In the genomic region with DNA sequence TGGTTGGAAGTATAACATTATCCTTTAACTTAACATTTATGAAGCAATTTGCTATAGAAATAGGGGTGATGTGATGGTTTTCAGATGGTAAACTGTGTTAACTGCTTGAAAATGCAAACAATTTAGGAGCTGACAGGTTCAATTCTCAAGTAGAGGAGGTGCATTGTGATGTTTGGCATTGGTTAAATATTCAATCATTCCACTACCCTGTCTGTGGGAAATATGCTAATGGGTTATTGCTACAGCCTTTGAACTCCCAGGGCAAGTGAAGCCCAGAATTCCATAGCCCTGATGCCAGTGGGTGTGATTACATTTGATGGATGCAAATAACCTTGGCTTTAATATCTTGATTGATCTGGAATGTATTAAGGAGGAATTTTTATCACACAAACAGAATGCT, we compare ENCODE assay signal across 15 cellular contexts.
DNase-seq lines count a peak whose midpoint lies in the region; ATAC-seq, FAIRE-seq and TF ChIP-seq lines count a peak whose summit lies in the region.
"Had no signal": no experiment of that assay in that cellular context is flagged by ENCODE, and none has a peak within 500 bp of the region (broad histone marks: within the 10 kb centered on the region; RNA-seq: fewer than 3 reads in every experiment).

No MANE protein-coding gene starts in this region.

- H3K27ac ChIP-seq in HUES64 (ENCODE audit: low read depth, low read length) (peak overlapping the region; percentile 89), thoracic aorta (peak overlapping the region; percentile 25 to 45)
- H3K27ac ChIP-seq: psoas muscle had no signal

- H3K4me1 ChIP-seq in HUES64 (ENCODE audit: insufficient read depth, low read length) (peaks cover 54% of the 10 kb centered on the region), thoracic aorta (ENCODE audit: control insufficient read depth in 1 of 2, low read depth in 2 of 2) (peaks cover 14 to 46% of the 10 kb centered on the region in 2 donors)

- TF ChIP-seq CTCF in bronchial epithelial cell (IDR thresholded peaks at IDR 0.05; ENCODE audit: insufficient read depth, low read length, severe bottlenecking) (no peak), thoracic aorta (IDR thresholded peaks at IDR 0.05) (no peak)

- DNase-seq in bronchial epithelial cell (ENCODE audit: low read depth) (peak; percentile 46), iris pigment epithelial cell (ENCODE audit: low read depth) (peak; percentile 17), thoracic aorta (ENCODE audit: low spot score) (no peak), DMS153 (lab: John Stamatoyannopoulos, UW) (no peak)
- DNase-seq in activated CD4-positive, alpha-beta T cell treated with anti-CD3 and anti-CD28 coated beads for 48 hours, result no peak
- DNase-seq: activated CD4-positive, alpha-beta T cell treated with anti-CD3 and anti-CD28 coated beads, Interleukin-2, amount 50 U/mL, for 4 hours; activated effector memory CD4-positive, alpha-beta T cell treated with anti-CD3 and anti-CD28 coated beads, Interleukin-2, amount 50 U/mL, for 16 hours; DMS79; HFFc6; KG1; NCI-H2171; psoas muscle; T-helper 17 cell had no signal

- peak overlapping the region; percentile 14; the same call in 1 of the 2 replicates for H3K9ac ChIP-seq in HUES64 (ENCODE audit: low read depth, low read length)

- H3K9me3 ChIP-seq in HUES64 (ENCODE audit: insufficient read depth, low read depth, low read length), result no peaks in the 10 kb centered on the region
- no peaks in the 10 kb centered on the region for H3K9me3 ChIP-seq in thoracic aorta
- H3K9me3 ChIP-seq: psoas muscle had no signal

- no peak for ATAC-seq in thoracic aorta (ENCODE audit: insufficient number of reproducible peaks, low FRiP score, low read depth)
- no peak for ATAC-seq in GM19023 (IDR thresholded peaks at IDR 0.05; ENCODE audit: unreplicated experiment)
- ATAC-seq: T-helper 17 cell had no signal

- H3K4me3 ChIP-seq in HUES64 (ENCODE audit: low read length), result no peak overlapping the region
- H3K4me3 ChIP-seq in bronchial epithelial cell (ENCODE audit: low read depth, low read length), result no peak overlapping the region
- peak overlapping the region; percentile 19 for H3K4me3 ChIP-seq in thoracic aorta

- no peak for FAIRE-seq in bronchial epithelial cell (lab: Jason Lieb, UNC)

- H3K27me3 ChIP-seq in HUES64 (ENCODE audit: insufficient read depth, low read length), result no peaks in the 10 kb centered on the region
- no peaks in the 10 kb centered on the region for H3K27me3 ChIP-seq in bronchial epithelial cell (ENCODE audit: control insufficient read depth, insufficient read depth, low read length)
- no peaks in the 10 kb centered on the region for H3K27me3 ChIP-seq in thoracic aorta (replicated peaks; ENCODE audit: insufficient read depth)

- H3K36me3 ChIP-seq in HUES64 (ENCODE audit: insufficient read depth, low read length), result no peaks in the 10 kb centered on the region
- H3K36me3 ChIP-seq in bronchial epithelial cell (ENCODE audit: control insufficient read depth, insufficient read depth, low read length), result no peaks in the 10 kb centered on the region
- H3K36me3 ChIP-seq in thoracic aorta, result no peaks in the 10 kb centered on the region

Comparison
In these comparisons a context has a peak if more than half of its experiments do, and no peak if none do; other contexts are left out.
1. DNase-seq: peak in bronchial epithelial cell (single experiment) and iris pigment epithelial cell (single experiment); none in thoracic aorta (single experiment), activated CD4-positive, alpha-beta T cell treated with anti-CD3 and anti-CD28 coated beads for 48 hours (single experiment) and DMS153 (single experiment).